In genomic region chr15:34154725-34155204, GRCh38 we compare ENCODE assay signal across 11 cellular contexts. TPM values are rescaled to one million over a fixed set of nuclear protein-coding genes. Genes with fewer than 3 reads are reported as not detected.
DNase-seq lines count a peak whose midpoint lies in the region; ATAC-seq lines count a peak whose summit lies in the region.
"Had no signal": no experiment of that assay in that cellular context is flagged by ENCODE, and none has a peak within 500 bp of the region (broad histone marks: within the 10 kb centered on the region; RNA-seq: fewer than 3 reads in every experiment).

No MANE protein-coding gene starts in this region.

- H3K36me3 Mint-ChIP-seq in activated CD4-positive, alpha-beta T cell treated with anti-CD3 and anti-CD28 coated beads for 36 hours (ENCODE audit: low read depth): peaks cover 71% of the 10 kb centered on the region
- H3K36me3 Mint-ChIP-seq in naive B cell: peaks cover 32 to 52% of the 10 kb centered on the region in 2 donors

- H3K27ac Mint-ChIP-seq in activated CD4-positive, alpha-beta T cell treated with anti-CD3 and anti-CD28 coated beads for 36 hours: peak overlapping the region; percentile 44
- H3K27ac Mint-ChIP-seq in naive B cell: peak overlapping the region in 3 of 6 donors; percentile 8 to 60 (median 44)

- peaks cover 26% of the 10 kb centered on the region for H3K9me3 Mint-ChIP-seq in activated CD4-positive, alpha-beta T cell treated with anti-CD3 and anti-CD28 coated beads for 36 hours (ENCODE audit: low read depth)
- peaks cover 14 to 36% (median 30%) of the 10 kb centered on the region in 7 donors for H3K9me3 Mint-ChIP-seq in naive B cell

- no peaks in the 10 kb centered on the region for H3K27me3 ChIP-seq in adipocyte (replicated peaks; ENCODE audit: control insufficient read depth, insufficient read depth, low read length)

- intact Hi-C loops in activated CD4-positive, alpha-beta T cell treated with anti-CD3 and anti-CD28 coated beads for 36 hours (cut with DNase I, micrococcal nuclease): no loop called here

- H3K4me3 Mint-ChIP-seq in activated CD4-positive, alpha-beta T cell treated with anti-CD3 and anti-CD28 coated beads for 36 hours: no peak overlapping the region
- peak overlapping the region in 1 of 8 donors; percentile 4 for H3K4me3 Mint-ChIP-seq in naive B cell

- no peak overlapping the region for H3K9ac ChIP-seq in adipocyte (ENCODE audit: low read length)
- H3K9ac ChIP-seq: parathyroid adenoma had no signal

- peaks cover 10% of the 10 kb centered on the region for H3K4me1 Mint-ChIP-seq in activated CD4-positive, alpha-beta T cell treated with anti-CD3 and anti-CD28 coated beads for 36 hours
- H3K4me1 Mint-ChIP-seq in naive B cell: peaks cover 5 to 17% (median 17%) of the 10 kb centered on the region in 3 donors

- H3K4me1 ChIP-seq in adipocyte (ENCODE audit: control insufficient read depth, insufficient read depth, low read length): no peaks in the 10 kb centered on the region
- H3K4me1 ChIP-seq: parathyroid adenoma had no signal

- ATAC-seq in activated CD4-positive, alpha-beta T cell treated with anti-CD3 and anti-CD28 coated beads for 36 hours: peak; percentile 97
- peak; percentile 55 to 60 for ATAC-seq in naive B cell (ENCODE audit: low read depth in 2 of 2)

- peaks cover 26% of the 10 kb centered on the region for H3K9me3 ChIP-seq in adipocyte (ENCODE audit: control insufficient read depth, low read length)

- CTCF ChIA-PET in activated CD4-positive, alpha-beta T cell treated with anti-CD3 and anti-CD28 coated beads for 36 hours (lab: Charles Lee): interaction anchor here (1.1 kb wide), 1 partner anchor 22 kb away, joined by 4 read pairs; no protein-coding TSS in a partner anchor

- POLR2A ChIA-PET in activated CD4-positive, alpha-beta T cell treated with anti-CD3 and anti-CD28 coated beads for 36 hours (lab: Charles Lee): interaction anchor here (0.8 kb wide), 1 partner anchor 51 kb away, joined by 4 read pairs; no protein-coding TSS in a partner anchor

- H3K4me3 ChIP-seq in adipocyte (ENCODE audit: low read length): peak overlapping the region; percentile 54

- H3K27me3 Mint-ChIP-seq in activated CD4-positive, alpha-beta T cell treated with anti-CD3 and anti-CD28 coated beads for 36 hours: no peaks in the 10 kb centered on the region
- H3K27me3 Mint-ChIP-seq in naive B cell: no peaks in the 10 kb centered on the region

- peaks cover 89% of the 10 kb centered on the region for H3K36me3 ChIP-seq in adipocyte (ENCODE audit: control insufficient read depth, insufficient read depth, low read length, severe bottlenecking)

- DNase-seq in activated CD4-positive, alpha-beta T cell treated with anti-CD3 and anti-CD28 coated beads for 36 hours: peak; percentile 32
- no peak for DNase-seq in activated CD4-positive, alpha-beta T cell treated with anti-CD3 and anti-CD28 coated beads for 1 hour
- DNase-seq in M059J (ENCODE audit: low read depth): peak; percentile 56
- no peak for DNase-seq in adipocyte (ENCODE audit: low read depth)
- DNase-seq in naive B cell: no peak
- no peak for DNase-seq in NCI-H2171 treated with DMSO at 0.1 percent for 48 hours (lab: John Stamatoyannopoulos, UW)
- DNase-seq in globus pallidus (ENCODE audit: low spot score): no peak
- DNase-seq in DMS114 treated with DMSO at 0.1 percent for 48 hours (lab: John Stamatoyannopoulos, UW; ENCODE audit: unreplicated experiment): no peak
- DNase-seq: NCI-H1092, SHP77 treated with DMSO at 0.1 percent for 48 hours had no signal

RNA-seq across cellular contexts. Expression of gene PGBD4, which starts 52.9 kb away (rescaled TPM):
- 1 to 10 TPM; 2.3 to 2.4 TPM for total RNA-seq in activated CD4-positive, alpha-beta T cell treated with anti-CD3 and anti-CD28 coated beads for 36 hours
- total RNA-seq in M059J (2014; rRNA removed; shearing (Covaris generic)): 0.10 and 0.74 TPM in 2 replicates
- polyA plus RNA-seq in naive B cell (ENCODE audit: low read depth in 6 of 6): 1 to 10 TPM; 1.3 to 3.7 (median 2.5) TPM

RNA-seq across cellular contexts. Expression of gene EMC7, which starts 53.1 kb away (rescaled TPM):
- 10 to 100 TPM; 46.7 to 48.5 TPM for total RNA-seq in activated CD4-positive, alpha-beta T cell treated with anti-CD3 and anti-CD28 coated beads for 36 hours
- 59.4 and 60.2 TPM in 2 replicates for total RNA-seq in M059J (2014; rRNA removed; shearing (Covaris generic))
- 100 to 1,000 TPM in 1 of 6 donors, 10 to 100 TPM in 5; 91.8 to 106 (median 96.0) TPM for polyA plus RNA-seq in naive B cell (ENCODE audit: low read depth in 6 of 6)

RNA-seq across cellular contexts. Expression of gene KATNBL1, which starts 55.1 kb away (rescaled TPM):
- 10 to 100 TPM; 45.0 to 47.5 TPM for total RNA-seq in activated CD4-positive, alpha-beta T cell treated with anti-CD3 and anti-CD28 coated beads for 36 hours
- 27.3 and 45.2 TPM in 2 replicates for total RNA-seq in M059J (2014; rRNA removed; shearing (Covaris generic))
- polyA plus RNA-seq in naive B cell (ENCODE audit: low read depth in 6 of 6): 10 to 100 TPM; 30.4 to 67.1 (median 43.0) TPM

Comparison
In these comparisons a context has a peak if more than half of its experiments do, and no peak if none do; other contexts are left out.
1. DNase-seq: peak in activated CD4-positive, alpha-beta T cell treated with anti-CD3 and anti-CD28 coated beads for 36 hours (single experiment) and M059J (single experiment); none in activated CD4-positive, alpha-beta T cell treated with anti-CD3 and anti-CD28 coated beads for 1 hour (single experiment), adipocyte (single experiment), naive B cell (single experiment), NCI-H2171 treated with DMSO at 0.1 percent for 48 hours (single experiment), globus pallidus (single experiment) and DMS114 treated with DMSO at 0.1 percent for 48 hours (single experiment).